ENCODE assay signal across 11 cellular contexts in genomic region chrX:32448945-32449344, GRCh38.
DNase-seq lines count a peak whose midpoint lies in the region; ATAC-seq lines count a peak whose summit lies in the region.
"Had no signal": no experiment of that assay in that cellular context is flagged by ENCODE, and none has a peak within 500 bp of the region (broad histone marks: within the 10 kb centered on the region; RNA-seq: fewer than 3 reads in every experiment).

No MANE protein-coding gene starts in this region.

- peak overlapping the region; percentile 16 for H3K27ac Mint-ChIP-seq in T-helper 17 cell

- no peak overlapping the region for H3K4me3 Mint-ChIP-seq in T-helper 17 cell

- H3K4me1 Mint-ChIP-seq in T-helper 17 cell, result peaks cover 6% of the 10 kb centered on the region

- no peaks in the 10 kb centered on the region for H3K9me3 ChIP-seq in T-helper 17 cell (ENCODE audit: control insufficient read depth, low read length, poor library complexity, severe bottlenecking)
- H3K9me3 ChIP-seq: right lobe of liver, stomach had no signal

- DNase-seq in T-helper 17 cell (no peak), NCI-H524 treated with DMSO at 0.1 percent for 48 hours (lab: John Stamatoyannopoulos, UW) (no peak), kidney glomerular epithelial cell (lab: John Stamatoyannopoulos, UW) (no peak), NCI-H2029 treated with DMSO at 0.1 percent for 48 hours (lab: John Stamatoyannopoulos, UW) (no peak), mesenteric fat pad (ENCODE audit: low spot score) (no peak)
- DNase-seq: right lobe of liver, SHP77 treated with DMSO at 0.1 percent for 48 hours, stomach had no signal

- peaks cover 5% of the 10 kb centered on the region for H3K36me3 Mint-ChIP-seq in T-helper 17 cell (ENCODE audit: low read depth)

- H3K27me3 Mint-ChIP-seq in T-helper 17 cell, result no peaks in the 10 kb centered on the region

- ATAC-seq in GM18499 (IDR thresholded peaks at IDR 0.05; ENCODE audit: insufficient read depth, unreplicated experiment), result peak; percentile 57
- ATAC-seq in GM21360 (IDR thresholded peaks at IDR 0.05; ENCODE audit: unreplicated experiment), result peak; percentile 69
- ATAC-seq in HG03103 (IDR thresholded peaks at IDR 0.05; ENCODE audit: low read depth, unreplicated experiment), result peak; percentile 62
- ATAC-seq in T-helper 17 cell, result no peak
